Comparison of ENCODE assay signal across 8 cellular contexts in the genomic region with DNA sequence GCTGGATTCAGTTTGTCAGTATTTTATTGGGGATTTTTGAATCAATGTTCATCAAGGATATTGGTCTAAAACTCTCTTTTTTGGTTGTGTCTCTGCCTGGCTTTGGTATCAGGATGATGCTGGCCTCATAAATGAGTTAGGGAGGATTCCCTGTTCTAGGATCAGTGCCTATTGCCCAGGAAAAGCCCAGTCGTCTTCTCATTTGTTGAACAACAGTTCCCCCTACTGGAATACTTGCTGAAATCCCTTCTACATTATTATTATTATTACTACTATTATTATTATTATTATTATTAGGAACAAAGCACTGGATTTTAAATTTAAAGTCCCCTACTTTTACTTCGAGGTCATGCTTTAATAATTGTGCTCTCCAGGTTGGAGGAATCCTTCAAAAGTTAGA.
A peak's percentile ranks its signal among the peaks of the same experiment; 100 is the strongest.
DNase-seq lines count a peak whose midpoint lies in the region; ATAC-seq and TF ChIP-seq lines count a peak whose summit lies in the region.

No MANE protein-coding gene starts in this region.

- in situ Hi-C loops in SK-MEL-5 (cut with HindIII; ENCODE audit: low pct_unique_long_range_greater_than_20kb, low sequenced_read_pairs): no loop called here

- no peak for DNase-seq in AG09319 (ENCODE audit: extremely low read depth, low read depth)
- DNase-seq in HCEC 1CT: peak; percentile 29
- peak; percentile 75 for DNase-seq in SK-MEL-5 (ENCODE audit: low read depth, low spot score)
- peak; percentile 12 for DNase-seq in iPS DF 19.7 (ENCODE audit: low read depth, low spot score)
- no peak for DNase-seq in NCI-H1436 (lab: John Stamatoyannopoulos, UW)

- TF ChIP-seq CTCF in AG09319 (IDR thresholded peaks at IDR 0.05; ENCODE audit: low read depth, low read length): peak; percentile 20

- no peak for ATAC-seq in HG02884 (IDR thresholded peaks at IDR 0.05; ENCODE audit: unreplicated experiment)
- ATAC-seq in HG02610 (IDR thresholded peaks at IDR 0.05; ENCODE audit: unreplicated experiment): no peak
- no peak for ATAC-seq in GM18867 (IDR thresholded peaks at IDR 0.05; ENCODE audit: unreplicated experiment)

Comparison
In these comparisons a context has a peak if more than half of its experiments do, and no peak if none do; other contexts are left out.
1. DNase-seq: peak in HCEC 1CT (single experiment), SK-MEL-5 (single experiment) and iPS DF 19.7 (single experiment); none in AG09319 (single experiment) and NCI-H1436 (single experiment).